ENCODE assay signal across 18 cellular contexts in the genomic region with DNA sequence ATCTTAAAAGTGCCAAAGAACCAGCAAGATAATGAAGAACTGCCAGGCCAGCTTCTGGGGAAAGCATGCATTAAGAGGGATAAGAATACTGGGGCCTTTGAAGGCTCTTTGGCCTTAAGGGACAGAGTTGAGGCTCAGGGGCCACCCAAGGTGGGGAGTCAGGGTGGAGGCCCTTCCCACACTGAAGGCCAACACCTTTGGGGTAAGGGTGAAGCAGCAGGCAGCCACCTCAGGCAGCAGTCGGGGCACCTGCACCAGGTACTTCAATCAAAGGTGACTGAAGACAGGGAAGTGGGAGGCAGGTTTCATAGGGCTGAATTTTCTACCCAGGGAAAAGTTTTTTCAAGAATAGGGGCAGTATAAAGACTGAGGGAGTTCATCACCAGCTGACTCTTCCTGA.
DNase-seq lines count a peak whose midpoint lies in the region; ATAC-seq, FAIRE-seq and TF ChIP-seq lines count a peak whose summit lies in the region.
"Had no signal": no experiment of that assay in that cellular context is flagged by ENCODE, and none has a peak within 500 bp of the region (broad histone marks: within the 10 kb centered on the region; RNA-seq: fewer than 3 reads in every experiment).

No MANE protein-coding gene starts in this region.

- H3K4me3 ChIP-seq in ascending aorta = no peak overlapping the region
- H3K4me3 ChIP-seq: GM23338 had no signal

- H3K4me3 Mint-ChIP-seq in stimulated activated naive CD8-positive, alpha-beta T cell treated with anti-CD3 and anti-CD28 coated beads, Interleukin-15, amount 100 ng/mL, for 72 hours = no peak overlapping the region
- H3K4me3 Mint-ChIP-seq in activated B cell treated with CpG ODN at 0.5 μM for 24 hours = no peak overlapping the region
- no peak overlapping the region for H3K4me3 Mint-ChIP-seq in memory B cell
- H3K4me3 Mint-ChIP-seq: GM23338 had no signal

- H3K4me1 Mint-ChIP-seq in stimulated activated naive CD8-positive, alpha-beta T cell treated with anti-CD3 and anti-CD28 coated beads, Interleukin-15, amount 100 ng/mL, for 72 hours = peaks cover 27% of the 10 kb centered on the region
- H3K4me1 Mint-ChIP-seq in activated B cell treated with CpG ODN at 0.5 μM for 24 hours (peaks cover 48% of the 10 kb centered on the region), memory B cell (peaks cover 33% of the 10 kb centered on the region)
- H3K4me1 Mint-ChIP-seq: GM23338 had no signal

- H3K9me3 ChIP-seq in ascending aorta = no peaks in the 10 kb centered on the region

- no peak for DNase-seq in stimulated activated naive CD8-positive, alpha-beta T cell treated with anti-CD3 and anti-CD28 coated beads, Interleukin-15, amount 100 ng/mL, for 72 hours
- DNase-seq in stimulated activated naive CD8-positive, alpha-beta T cell treated with anti-CD3 and anti-CD28 coated beads, Interleukin-15, Interleukin-2, amounts not matched to agents 100 U/mL and 50 U/mL, for 24 hours = no peak
- DNase-seq in activated B cell treated with CpG ODN at 0.5 μM for 24 hours (no peak), memory B cell (ENCODE audit: low spot score in 2 of 2) (no peak), ascending aorta (ENCODE audit: low spot score in 2 of 2) (no peak), RWPE1 (ENCODE audit: low spot score) (no peak), HTR-8/SVneo (ENCODE audit: insufficient read length, low spot score) (no peak)
- DNase-seq: activated CD4-positive, alpha-beta T cell treated with anti-CD3 and anti-CD28 coated beads, Interleukin-2, amount 50 U/mL, for 48 hours; amniotic stem cell; cerebellar nuclear complex; left ventricle myocardium superior; NCI-H1092; NCI-H2029 treated with DMSO at 0.1 percent for 48 hours; retina had no signal

- H3K4me1 ChIP-seq in ascending aorta = peaks cover 0 to 13% of the 10 kb centered on the region in 2 donors

- H3K27ac ChIP-seq in ascending aorta = no peak overlapping the region
- H3K27ac ChIP-seq in RWPE1 = no peak overlapping the region
- H3K27ac ChIP-seq: KMS-11 had no signal

- H3K27ac Mint-ChIP-seq in stimulated activated naive CD8-positive, alpha-beta T cell treated with anti-CD3 and anti-CD28 coated beads, Interleukin-15, amount 100 ng/mL, for 72 hours = peak overlapping the region; percentile 37 to 89
- H3K27ac Mint-ChIP-seq in activated B cell treated with CpG ODN at 0.5 μM for 24 hours (peak overlapping the region; percentile 77), memory B cell (peak overlapping the region; percentile 5)
- H3K27ac Mint-ChIP-seq: activated T-helper 2 cell treated with anti-CD3 and anti-CD28 coated beads, Interferon-gamma antibody, Interleukin-2, Interleukin-4, amounts not matched to agents 10 μg/mL and 5 μg/mL and 100 μg/mL, durations not matched to agents 14 hours and 24 hours and 36 hours; GM23338 had no signal

- H3K27me3 Mint-ChIP-seq in stimulated activated naive CD8-positive, alpha-beta T cell treated with anti-CD3 and anti-CD28 coated beads, Interleukin-15, amount 100 ng/mL, for 72 hours = no peaks in the 10 kb centered on the region
- H3K27me3 Mint-ChIP-seq in activated B cell treated with CpG ODN at 0.5 μM for 24 hours (no peaks in the 10 kb centered on the region), memory B cell (no peaks in the 10 kb centered on the region)

- intact Hi-C loops in activated B cell treated with CpG ODN at 0.5 μM for 24 hours (cut with micrococcal nuclease) (no loop called here), ascending aorta (cut with DNase I) (loop anchor here (5.0 kb wide), 2 partner anchors 153 to 247 kb away; partner anchors contain the start of gene MTMR10)

- no peaks in the 10 kb centered on the region for H3K36me3 Mint-ChIP-seq in activated B cell treated with CpG ODN at 0.5 μM for 24 hours (ENCODE audit: low read depth)
- H3K36me3 Mint-ChIP-seq in memory B cell = peaks cover 2% of the 10 kb centered on the region

- POLR2A ChIA-PET in activated B cell treated with CpG ODN at 0.5 μM for 24 hours (lab: Charles Lee) (interaction anchor here (0.8 to 7.5 kb wide), 5 partner anchors 8 to 26 kb away, joined by 3 to 58 read pairs (median 8); no protein-coding TSS in a partner anchor), RWPE1 (lab: Yijun Ruan, JAX; ENCODE audit: low non-redundant PET) (no interaction called here)

- CTCF ChIA-PET in activated B cell treated with CpG ODN at 0.5 μM for 24 hours (lab: Charles Lee) = no interaction called here
- CTCF ChIA-PET in RWPE1 (lab: Yijun Ruan, JAX) = no interaction called here

- no peaks in the 10 kb centered on the region for H3K9me3 Mint-ChIP-seq in stimulated activated naive CD8-positive, alpha-beta T cell treated with anti-CD3 and anti-CD28 coated beads, Interleukin-15, amount 100 ng/mL, for 72 hours
- H3K9me3 Mint-ChIP-seq in activated B cell treated with CpG ODN at 0.5 μM for 24 hours (no peaks in the 10 kb centered on the region), memory B cell (no peaks in the 10 kb centered on the region)
- H3K9me3 Mint-ChIP-seq: activated T-helper 2 cell treated with anti-CD3 and anti-CD28 coated beads, Interferon-gamma antibody, Interleukin-2, Interleukin-4, amounts not matched to agents 10 μg/mL and 5 μg/mL and 100 μg/mL, durations not matched to agents 14 hours and 24 hours and 36 hours; GM23338 had no signal

- ATAC-seq in stimulated activated naive CD8-positive, alpha-beta T cell treated with anti-CD3 and anti-CD28 coated beads, Interleukin-15, amount 100 ng/mL, for 72 hours = no peak
- ATAC-seq in stimulated activated naive CD8-positive, alpha-beta T cell treated with anti-CD3 and anti-CD28 coated beads, Interleukin-15, Interleukin-2, amounts not matched to agents 100 U/mL and 50 U/mL, for 24 hours = no peak
- ATAC-seq in activated B cell treated with CpG ODN at 0.5 μM for 24 hours (ENCODE audit: low read depth) = no peak
- ATAC-seq in memory B cell (ENCODE audit: low read depth) = no peak
- ATAC-seq: GM23338, left ventricle myocardium superior had no signal

- FAIRE-seq in HTR-8/SVneo (lab: Jason Lieb, UNC) = no peak
- FAIRE-seq: D721Med had no signal

- no peak for TF ChIP-seq CTCF in activated B cell treated with CpG ODN at 0.5 μM for 24 hours (IDR thresholded peaks at IDR 0.05)
- no peak for TF ChIP-seq CTCF in ascending aorta (IDR thresholded peaks at IDR 0.05)
- no peak for TF ChIP-seq CTCF in RWPE1 (conservative IDR thresholded peaks at IDR 0.05; ENCODE audit: low read depth)

- no peaks in the 10 kb centered on the region for H3K36me3 ChIP-seq in ascending aorta

- H3K27me3 ChIP-seq in ascending aorta = no peaks in the 10 kb centered on the region

Comparison
In these comparisons a context has a peak if more than half of its experiments do, and no peak if none do; other contexts are left out.
1. H3K27ac Mint-ChIP-seq: peak in every context shown above with its lines; median percentile 77 in activated B cell treated with CpG ODN at 0.5 μM for 24 hours; 63 in stimulated activated naive CD8-positive, alpha-beta T cell treated with anti-CD3 and anti-CD28 coated beads, Interleukin-15, amount 100 ng/mL, for 72 hours; 5 in memory B cell.